ENCODE assay signal across 8 cellular contexts in the genomic region with DNA sequence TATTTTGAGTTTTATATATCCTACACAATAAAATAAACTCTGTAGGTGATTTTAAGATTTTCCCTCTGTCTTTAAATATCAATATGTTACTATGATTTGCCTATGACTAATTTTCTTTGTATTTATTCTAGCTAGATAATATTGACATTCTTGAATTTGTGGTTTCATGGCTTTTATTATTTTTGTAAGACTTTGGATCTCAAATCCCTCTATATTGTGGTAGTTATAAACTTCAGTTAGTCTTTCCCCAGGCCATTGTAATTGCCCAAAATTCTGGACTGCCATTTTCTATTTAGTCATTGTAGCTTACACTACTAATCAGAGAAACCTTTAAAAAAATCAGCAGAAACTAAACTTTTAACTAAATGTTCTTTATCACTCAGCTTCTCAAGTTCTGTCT.
"Had no signal": no experiment of that assay in that cellular context is flagged by ENCODE, and none has a peak within 500 bp of the region (broad histone marks: within the 10 kb centered on the region; RNA-seq: fewer than 3 reads in every experiment).

No MANE protein-coding gene starts in this region.

- H3K27ac ChIP-seq: HL-60 had no signal

- FAIRE-seq: H1, H54, K562 had no signal

- DNase-seq: H9, HCEC 1CT, IMR-90, KG1 had no signal
